1 cellular context compared by ENCODE assay signal in the genomic region with DNA sequence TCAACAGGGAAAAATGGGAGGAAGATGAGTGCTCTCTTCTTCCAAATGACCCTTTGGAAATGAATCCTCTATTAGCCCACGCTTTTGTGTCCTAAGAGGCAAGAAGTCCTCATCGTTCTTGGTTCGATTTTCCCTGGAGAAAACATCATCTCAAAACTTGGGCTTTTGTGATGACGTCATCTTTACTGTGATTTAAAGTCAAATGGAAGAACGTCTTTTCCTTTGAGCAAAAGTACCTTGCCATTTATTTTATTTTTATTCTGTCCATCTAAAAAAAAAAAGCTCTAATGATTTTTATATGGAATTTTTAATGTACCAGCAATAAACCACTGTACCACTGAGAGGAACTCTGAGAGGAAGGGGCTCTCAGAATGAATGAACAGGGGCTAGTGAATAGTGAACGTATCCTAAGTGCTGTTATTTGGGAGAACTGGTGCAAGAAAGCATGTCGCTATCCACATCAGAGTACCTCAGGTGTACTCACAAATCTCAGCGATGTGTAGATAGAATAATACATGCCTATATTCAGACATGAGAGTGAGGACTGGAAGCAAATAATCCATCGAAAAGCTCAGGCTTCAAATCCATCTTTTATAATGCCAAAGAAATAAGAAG.
TF ChIP-seq lines count a peak whose summit lies in the region.

No MANE protein-coding gene starts in this region.

TF ChIP-seq in HEK293, 187 proteins besides CTCF, POLR2A, EP300 and RAD21 (continued from another document and continues in another):
- TF ChIP-seq ZNF513 (tag by site-specific recombination; IDR thresholded peaks at IDR 0.05) (no peak), ZNF626 (tag by site-specific recombination; IDR thresholded peaks at IDR 0.05) (no peak), ZNF558 (tag by site-specific recombination; IDR thresholded peaks at IDR 0.05) (no peak), ZNF660 (tag by site-specific recombination; IDR thresholded peaks at IDR 0.05) (0 out of 2 replicates have a peak, but pooled peaks have one; percentile 6), SP3 (tag by site-specific recombination; IDR thresholded peaks at IDR 0.05) (no peak), PRDM2 (tag by site-specific recombination; IDR thresholded peaks at IDR 0.05; ENCODE audit: borderline replicate concordance) (no peak), ZBTB1 (tag by site-specific recombination; IDR thresholded peaks at IDR 0.05) (no peak), ZNF629 (tag by site-specific recombination; IDR thresholded peaks at IDR 0.05) (no peak), ZNF548 (tag by site-specific recombination; IDR thresholded peaks at IDR 0.05) (no peak), ATF2 (tag by site-specific recombination; IDR thresholded peaks at IDR 0.05; ENCODE audit: low read depth) (peak; percentile 86), MZF1 (tag by site-specific recombination; IDR thresholded peaks at IDR 0.05; ENCODE audit: borderline replicate concordance) (no peak), ZNF140 (tag by site-specific recombination; IDR thresholded peaks at IDR 0.05) (no peak), ZNF514 (tag by site-specific recombination; IDR thresholded peaks at IDR 0.05) (no peak), ZNF184 (tag by site-specific recombination; IDR thresholded peaks at IDR 0.05) (no peak), ZNF529 (tag by site-specific recombination; IDR thresholded peaks at IDR 0.05; ENCODE audit: insufficient replicate concordance) (no peak), ZXDB (tag by site-specific recombination; IDR thresholded peaks at IDR 0.05) (0 out of 2 replicates have a peak, but pooled peaks have one; percentile 10), SETDB1 (IDR thresholded peaks at IDR 0.05; ENCODE audit: insufficient read length, low read length) (no peak), ZNF76 (tag by site-specific recombination; IDR thresholded peaks at IDR 0.05; ENCODE audit: borderline replicate concordance, low read depth) (no peak), ZNF768 (tag by site-specific recombination; IDR thresholded peaks at IDR 0.05) (no peak), ZNF621 (tag by site-specific recombination; IDR thresholded peaks at IDR 0.05) (no peak), SCRT2 (tag by site-specific recombination; IDR thresholded peaks at IDR 0.05) (peak; percentile 7), ZIC2 (tag by site-specific recombination; IDR thresholded peaks at IDR 0.05) (no peak), ZBTB26 (tag by site-specific recombination; optimal IDR thresholded peaks at IDR 0.05) (no peak), ZNF747 (tag by site-specific recombination; IDR thresholded peaks at IDR 0.05) (no peak), ZNF792 (tag by site-specific recombination; IDR thresholded peaks at IDR 0.05) (no peak), ZNF155 (tag by site-specific recombination; IDR thresholded peaks at IDR 0.05) (no peak), TRIM28 (IDR thresholded peaks at IDR 0.05; ENCODE audit: borderline replicate concordance, low read length) (no peak), ZNF366 (tag by site-specific recombination; conservative IDR thresholded peaks at IDR 0.05) (peak; percentile 30), ZNF302 (tag by site-specific recombination; IDR thresholded peaks at IDR 0.05; ENCODE audit: low read depth) (no peak), ZSCAN30 (tag by site-specific recombination; IDR thresholded peaks at IDR 0.05) (no peak), ZNF280C (tag by site-specific recombination; IDR thresholded peaks at IDR 0.05) (no peak), ZSCAN23 (tag by site-specific recombination; IDR thresholded peaks at IDR 0.05) (no peak), HOXD13 (CRISPR knock-in tag; IDR thresholded peaks at IDR 0.05; ENCODE audit: borderline replicate concordance) (no peak), KLF9 (tag by site-specific recombination; IDR thresholded peaks at IDR 0.05; ENCODE audit: low read depth) (no peak), PRDM10 (tag by site-specific recombination; IDR thresholded peaks at IDR 0.05) (0 out of 2 replicates have a peak, but pooled peaks have one; percentile 2)
- TF ChIP-seq, protein P1, sequence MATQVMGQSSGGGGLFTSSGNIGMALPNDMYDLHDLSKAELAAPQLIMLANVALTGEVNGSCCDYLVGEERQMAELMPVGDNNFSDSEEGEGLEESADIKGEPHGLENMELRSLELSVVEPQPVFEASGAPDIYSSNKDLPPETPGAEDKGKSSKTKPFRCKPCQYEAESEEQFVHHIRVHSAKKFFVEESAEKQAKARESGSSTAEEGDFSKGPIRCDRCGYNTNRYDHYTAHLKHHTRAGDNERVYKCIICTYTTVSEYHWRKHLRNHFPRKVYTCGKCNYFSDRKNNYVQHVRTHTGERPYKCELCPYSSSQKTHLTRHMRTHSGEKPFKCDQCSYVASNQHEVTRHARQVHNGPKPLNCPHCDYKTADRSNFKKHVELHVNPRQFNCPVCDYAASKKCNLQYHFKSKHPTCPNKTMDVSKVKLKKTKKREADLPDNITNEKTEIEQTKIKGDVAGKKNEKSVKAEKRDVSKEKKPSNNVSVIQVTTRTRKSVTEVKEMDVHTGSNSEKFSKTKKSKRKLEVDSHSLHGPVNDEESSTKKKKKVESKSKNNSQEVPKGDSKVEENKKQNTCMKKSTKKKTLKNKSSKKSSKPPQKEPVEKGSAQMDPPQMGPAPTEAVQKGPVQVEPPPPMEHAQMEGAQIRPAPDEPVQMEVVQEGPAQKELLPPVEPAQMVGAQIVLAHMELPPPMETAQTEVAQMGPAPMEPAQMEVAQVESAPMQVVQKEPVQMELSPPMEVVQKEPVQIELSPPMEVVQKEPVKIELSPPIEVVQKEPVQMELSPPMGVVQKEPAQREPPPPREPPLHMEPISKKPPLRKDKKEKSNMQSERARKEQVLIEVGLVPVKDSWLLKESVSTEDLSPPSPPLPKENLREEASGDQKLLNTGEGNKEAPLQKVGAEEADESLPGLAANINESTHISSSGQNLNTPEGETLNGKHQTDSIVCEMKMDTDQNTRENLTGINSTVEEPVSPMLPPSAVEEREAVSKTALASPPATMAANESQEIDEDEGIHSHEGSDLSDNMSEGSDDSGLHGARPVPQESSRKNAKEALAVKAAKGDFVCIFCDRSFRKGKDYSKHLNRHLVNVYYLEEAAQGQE (tag by site-specific recombination; IDR thresholded peaks at IDR 0.05), result no peak
